ENCODE assay signal across 17 cellular contexts in genomic region chr6:67501738-67502137, GRCh38.
DNase-seq lines count a peak whose midpoint lies in the region; ATAC-seq, FAIRE-seq and TF ChIP-seq lines count a peak whose summit lies in the region.
"Had no signal": no experiment of that assay in that cellular context is flagged by ENCODE, and none has a peak within 500 bp of the region (broad histone marks: within the 10 kb centered on the region; RNA-seq: fewer than 3 reads in every experiment).

No MANE protein-coding gene starts in this region.

- H3K4me2 ChIP-seq in GM23338 (no peak overlapping the region), MM.1S (ENCODE audit: low read depth, low read length) (no peak overlapping the region), K562 (ENCODE audit: insufficient read depth, low read length) (peak overlapping the region; percentile 42)

- TF ChIP-seq EP300 in K562 (IDR thresholded peaks at IDR 0.05; ENCODE audit: low read length): no peak

- H2AFZ ChIP-seq in GM23338: peak overlapping the region; percentile 80; the same call in 1 of the 2 replicates
- peak overlapping the region; percentile 19; the same call in 1 of the 2 replicates for H2AFZ ChIP-seq in MM.1S (ENCODE audit: low read length)
- H2AFZ ChIP-seq in K562 (ENCODE audit: low read depth, low read length): peak overlapping the region; percentile 90
- H2AFZ ChIP-seq: GM23248 had no signal

- H3K27ac ChIP-seq in GM23338 (ENCODE audit: low read depth) (no peak overlapping the region), MM.1S (ENCODE audit: low read length) (no peak overlapping the region), K562 (ENCODE audit: extremely low read depth, low read depth, low read length) (peak overlapping the region; percentile 51; the same call in 2 of the 3 replicates), right atrium auricular region (no peak overlapping the region)
- H3K27ac ChIP-seq: GM23248 had no signal

- intact Hi-C loops in K562 (cut with micrococcal nuclease): no loop called here

- H3K27me3 Mint-ChIP-seq in GM23338 (ENCODE audit: insufficient read depth, low read depth, poor library complexity): no peaks in the 10 kb centered on the region

- H3K4me3 ChIP-seq in GM23338: no peak overlapping the region
- H3K4me3 ChIP-seq in MM.1S (ENCODE audit: low read length): no peak overlapping the region
- no peak overlapping the region for H3K4me3 ChIP-seq in K562
- H3K4me3 ChIP-seq in right atrium auricular region: no peak overlapping the region
- H3K4me3 ChIP-seq: GM23248 had no signal

- H4K20me1 ChIP-seq in GM23338 (replicated peaks; ENCODE audit: insufficient read depth) (no peaks in the 10 kb centered on the region), MM.1S (ENCODE audit: insufficient read depth, low read length) (no peaks in the 10 kb centered on the region), K562 (replicated peaks; ENCODE audit: control insufficient read depth, insufficient read depth, low read length) (no peaks in the 10 kb centered on the region)

- no peak for TF ChIP-seq RAD21 in K562 (CRISPR knock-in tag; conservative IDR thresholded peaks at IDR 0.05 in 1 of 2, IDR thresholded peaks at IDR 0.05 in 1 of 2)

- H3K9ac ChIP-seq in MM.1S (ENCODE audit: low read length) (no peak overlapping the region), K562 (ENCODE audit: insufficient read depth in 1 of 2, low read depth in 2 of 2, low read length in 2 of 2) (peak overlapping the region in 1 of 2 experiments; percentile 45; a peak in 2 of 4 replicates)
- H3K9ac ChIP-seq: GM23248 had no signal

- H3K9me2 ChIP-seq in GM23338 (ENCODE audit: insufficient read depth) (no peaks in the 10 kb centered on the region), MM.1S (replicated peaks; ENCODE audit: insufficient read depth, low read length) (no peaks in the 10 kb centered on the region)

- no peaks in the 10 kb centered on the region for H3K9me1 ChIP-seq in K562 (ENCODE audit: control insufficient read depth, insufficient read depth, low read length)

- no peak for ATAC-seq in GM23338
- peak; percentile 80 for ATAC-seq in K562
- no peak for ATAC-seq in GM18505 (IDR thresholded peaks at IDR 0.05; ENCODE audit: unreplicated experiment)
- ATAC-seq in GM21786 (IDR thresholded peaks at IDR 0.05; ENCODE audit: unreplicated experiment): no peak
- no peak for ATAC-seq in GM19395 (IDR thresholded peaks at IDR 0.05; ENCODE audit: unreplicated experiment)

- H3K27ac Mint-ChIP-seq in GM23338: no peak overlapping the region

- H3K36me3 ChIP-seq in GM23338 (ENCODE audit: insufficient read depth): no peaks in the 10 kb centered on the region; the same call in 1 of the 2 replicates
- H3K36me3 ChIP-seq in MM.1S (replicated peaks; ENCODE audit: insufficient read depth, low read length): no peaks in the 10 kb centered on the region
- no peaks in the 10 kb centered on the region for H3K36me3 ChIP-seq in K562 (ENCODE audit: control insufficient read depth, insufficient read depth, low read length)
- H3K36me3 ChIP-seq in right atrium auricular region: no peaks in the 10 kb centered on the region

- FAIRE-seq in K562 (lab: Jason Lieb, UNC): peak; percentile 69
- FAIRE-seq: GM12891, GM19239 had no signal

- no peaks in the 10 kb centered on the region for H3K79me2 ChIP-seq in GM23338 (replicated peaks; ENCODE audit: insufficient read depth)
- no peaks in the 10 kb centered on the region for H3K79me2 ChIP-seq in MM.1S (ENCODE audit: low read length)
- no peaks in the 10 kb centered on the region for H3K79me2 ChIP-seq in K562 (ENCODE audit: control insufficient read depth, insufficient read depth, low read length)

- TF ChIP-seq CTCF in GM23338 (conservative IDR thresholded peaks at IDR 0.05; ENCODE audit: low read depth in 2 of 2) (no peak), MM.1S (IDR thresholded peaks at IDR 0.05; ENCODE audit: low read length) (no peak), K562 (IDR thresholded peaks at IDR 0.05 in 2 of 3, conservative IDR thresholded peaks at IDR 0.05 in 1 of 3; ENCODE audit: insufficient read depth in 2 of 3, low read depth in 1 of 3, low read length in 3 of 3) (no peak), right atrium auricular region (IDR thresholded peaks at IDR 0.05) (no peak)

- CTCF ChIA-PET in K562 (lab: Yijun Ruan, JAX; ENCODE audit: low intra/inter-chr PET ratio): no interaction called here

- no peaks in the 10 kb centered on the region for H3F3A ChIP-seq in GM23338 (replicated peaks; ENCODE audit: low read depth)
- no peaks in the 10 kb centered on the region for H3F3A ChIP-seq in MM.1S (ENCODE audit: insufficient read depth, low read length)

- H3K36me3 Mint-ChIP-seq in GM23338 (ENCODE audit: low read depth): peaks cover 15% of the 10 kb centered on the region

- in situ Hi-C loops in K562 (cut with MboI): no loop called here

- 6% methylated on average over 5 of the region's 5 CpGs for WGBS in K562 (ENCODE audit: insufficient coverage, low coverage, missing lambda C conversion rate)

- H3K4me1 ChIP-seq in GM23338 (ENCODE audit: insufficient read depth): no peaks in the 10 kb centered on the region
- H3K4me1 ChIP-seq in MM.1S (ENCODE audit: low read length): no peaks in the 10 kb centered on the region
- H3K4me1 ChIP-seq in K562 (replicated peaks in 1 of 2; ENCODE audit: control insufficient read depth in 2 of 2, insufficient read depth in 2 of 2, low read length in 2 of 2): no peaks in the 10 kb centered on the region
- H3K4me1 ChIP-seq in right atrium auricular region: no peaks in the 10 kb centered on the region
- H3K4me1 ChIP-seq: Caco-2 had no signal

- H3K9me3 ChIP-seq in MM.1S (replicated peaks; ENCODE audit: insufficient read depth, low read length) (no peaks in the 10 kb centered on the region), K562 (replicated peaks; ENCODE audit: control insufficient read depth, insufficient read depth, low read depth, low read length) (no peaks in the 10 kb centered on the region), right atrium auricular region (no peaks in the 10 kb centered on the region)
- H3K9me3 ChIP-seq: Caco-2 had no signal

- H3K4me3 Mint-ChIP-seq in GM23338: no peak overlapping the region

- no TSS peak for BruUV-seq in K562 (replicated peaks; lab: Mats Ljungman, UMichigan)

- H3K27me3 ChIP-seq in GM23338 (ENCODE audit: insufficient read depth) (no peaks in the 10 kb centered on the region), MM.1S (replicated peaks; ENCODE audit: insufficient read depth, low read length) (no peaks in the 10 kb centered on the region), K562 (ENCODE audit: control insufficient read depth in 2 of 2, insufficient read depth in 2 of 2, low read length in 2 of 2) (no peaks in the 10 kb centered on the region), right atrium auricular region (no peaks in the 10 kb centered on the region)

- POLR2A ChIA-PET in K562 (lab: Yijun Ruan, JAX): no interaction called here

- no peak for TF ChIP-seq POLR2A in K562 (conservative IDR thresholded peaks at IDR 0.05)
- no peak for TF ChIP-seq POLR2A in GM18505 (IDR thresholded peaks at IDR 0.05; ENCODE audit: borderline replicate concordance, extremely low read depth, insufficient read depth, insufficient read length)

- no peaks in the 10 kb centered on the region; the same call in 2 of the 3 replicates for H3K4me1 Mint-ChIP-seq in GM23338

- DNase-seq in GM23338 (ENCODE audit: low spot score) (no peak), MM.1S (no peak), K562 (ENCODE audit: extremely low read depth in 1 of 4, low spot score in 3 of 4) (peak in 2 of 4 experiments; percentile 6 to 27), iris pigment epithelial cell (ENCODE audit: low read depth) (peak; percentile 0), right atrium auricular region (ENCODE audit: low spot score) (no peak)
- DNase-seq: Caco-2, GM23248, NCI-H1105, NCI-H187 treated with DMSO at 0.1 percent for 48 hours, NCI-H446 treated with DMSO at 0.1 percent for 48 hours, NCI-H774, SHP77 treated with DMSO at 0.1 percent for 48 hours had no signal

- H3K9me3 Mint-ChIP-seq in GM23338: peaks cover 19% of the 10 kb centered on the region

TF ChIP-seq in GM23338, 12 proteins besides CTCF, POLR2A, EP300 and RAD21 (continues in another document):
- TF ChIP-seq EZH2phosphoT487 (IDR thresholded peaks at IDR 0.05; ENCODE audit: unreplicated experiment): no peak

TF ChIP-seq in K562, 482 proteins besides CTCF, POLR2A, EP300 and RAD21 (continues in another document):
- TF ChIP-seq ZNF311 (CRISPR knock-in tag; IDR thresholded peaks at IDR 0.05): no peak
- TF ChIP-seq ETV1 (tag; conservative IDR thresholded peaks at IDR 0.05; ENCODE audit: low read depth): no peak
- TF ChIP-seq ARHGAP35 (IDR thresholded peaks at IDR 0.05; ENCODE audit: partially characterized antibody): no peak
- no peak for TF ChIP-seq KHSRP (IDR thresholded peaks at IDR 0.05)
- TF ChIP-seq ZC3H8 (IDR thresholded peaks at IDR 0.05): no peak
- TF ChIP-seq ZNF217 (CRISPR knock-in tag; IDR thresholded peaks at IDR 0.05): no peak
- no peak for TF ChIP-seq PBX2 (CRISPR knock-in tag; IDR thresholded peaks at IDR 0.05; ENCODE audit: low read depth)
- TF ChIP-seq PBX2 (tag; conservative IDR thresholded peaks at IDR 0.05; ENCODE audit: low read depth): no peak
- TF ChIP-seq DIDO1 (tag; IDR thresholded peaks at IDR 0.05; ENCODE audit: low read depth): no peak
- no peak for TF ChIP-seq MECOM (CRISPR knock-in tag; IDR thresholded peaks at IDR 0.05)
- no peak for TF ChIP-seq ZEB2 (IDR thresholded peaks at IDR 0.05)

Comparison
In these comparisons a context has a peak if more than half of its experiments do, and no peak if none do; other contexts are left out.
1. H2AFZ ChIP-seq: peak in every context shown above with its lines; median percentile 90 in K562; 80 in GM23338; 19 in MM.1S.